ENCODE assay signal across 10 cellular contexts in the genomic region with DNA sequence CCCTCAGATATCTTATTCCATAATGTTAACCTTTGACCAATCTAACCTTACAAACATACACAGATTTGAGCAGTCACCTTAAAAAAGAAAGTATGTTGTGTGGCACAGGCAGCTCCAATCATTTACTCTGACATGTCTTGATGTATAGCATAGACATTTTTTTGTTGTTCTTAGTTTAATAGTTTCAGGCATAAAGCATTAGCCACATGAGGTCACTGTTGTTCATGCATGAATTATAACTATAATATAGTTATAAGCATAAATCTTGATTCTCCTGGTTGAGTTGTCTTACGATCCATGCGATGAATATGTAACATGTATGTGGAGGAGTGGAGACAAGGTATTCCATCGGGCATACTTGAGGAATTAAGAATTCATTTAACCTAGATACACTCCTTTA. TPM values are rescaled to one million over a fixed set of nuclear protein-coding genes. Genes with fewer than 3 reads are reported as not detected.
DNase-seq lines count a peak whose midpoint lies in the region; TF ChIP-seq lines count a peak whose summit lies in the region.
"Had no signal": no experiment of that assay in that cellular context is flagged by ENCODE, and none has a peak within 500 bp of the region (broad histone marks: within the 10 kb centered on the region; RNA-seq: fewer than 3 reads in every experiment).

No MANE protein-coding gene starts in this region.

- H3K9me3 Mint-ChIP-seq in MCF 10A (ENCODE audit: unreplicated experiment): no peaks in the 10 kb centered on the region
- no peaks in the 10 kb centered on the region for H3K9me3 Mint-ChIP-seq in activated CD4-positive, alpha-beta memory T cell treated with anti-CD3 and anti-CD28 coated beads for 36 hours
- H3K9me3 Mint-ChIP-seq: nephron progenitor cell had no signal

- DNase-seq in MCF 10A (ENCODE audit: unreplicated experiment) (peak; percentile 54), breast epithelium (ENCODE audit: low spot score in 2 of 2) (no peak), NCI-H2227 treated with DMSO at 0.1 percent for 48 hours (lab: John Stamatoyannopoulos, UW) (peak; percentile 7), cerebellar cortex (ENCODE audit: low spot score) (peak; percentile 55), smooth muscle cell of the brain vasculature (ENCODE audit: low read depth, low spot score) (peak; percentile 28), esophagus squamous epithelium (lab: John Stamatoyannopoulos, UW) (no peak)
- DNase-seq in activated CD4-positive, alpha-beta T cell treated with anti-CD3 and anti-CD28 coated beads, Interleukin-2, amount 50 U/mL, for 4 hours: no peak
- DNase-seq in activated CD4-positive, alpha-beta memory T cell treated with anti-CD3 and anti-CD28 coated beads for 36 hours: no peak
- DNase-seq: MG63, nephron progenitor cell had no signal

- H3K4me1 ChIP-seq in breast epithelium (no peaks in the 10 kb centered on the region), esophagus squamous epithelium (no peaks in the 10 kb centered on the region)

- POLR2A ChIA-PET in MCF 10A (lab: Yijun Ruan, JAX): no interaction called here
- POLR2A ChIA-PET in activated CD4-positive, alpha-beta memory T cell treated with anti-CD3 and anti-CD28 coated beads for 36 hours (lab: Charles Lee): no interaction called here

- TF ChIP-seq CTCF in MCF 10A (IDR thresholded peaks at IDR 0.05; ENCODE audit: unreplicated experiment) (peak; percentile 55), breast epithelium (IDR thresholded peaks at IDR 0.05) (no peak), esophagus squamous epithelium (IDR thresholded peaks at IDR 0.05) (no peak)

- no TSS peak for BruUV-seq in MCF 10A (replicated peaks; lab: Mats Ljungman, UMichigan)

- no peaks in the 10 kb centered on the region for H3K4me1 Mint-ChIP-seq in MCF 10A (ENCODE audit: insufficient read depth, unreplicated experiment)
- no peaks in the 10 kb centered on the region for H3K4me1 Mint-ChIP-seq in activated CD4-positive, alpha-beta memory T cell treated with anti-CD3 and anti-CD28 coated beads for 36 hours (ENCODE audit: low read depth)
- H3K4me1 Mint-ChIP-seq: nephron progenitor cell had no signal

- H3K36me3 ChIP-seq in breast epithelium (no peaks in the 10 kb centered on the region), esophagus squamous epithelium (no peaks in the 10 kb centered on the region)
- H3K36me3 ChIP-seq: MG63 had no signal

- CTCF ChIA-PET in MCF 10A (lab: Yijun Ruan, JAX): interaction anchor here (0.5 to 5.6 kb wide), 26 partner anchors 10 to 1763 kb away, joined by 3 to 71 read pairs (median 4); no protein-coding TSS in a partner anchor
- CTCF ChIA-PET in activated CD4-positive, alpha-beta memory T cell treated with anti-CD3 and anti-CD28 coated beads for 36 hours (lab: Charles Lee): no interaction called here

- H3K36me3 Mint-ChIP-seq in MCF 10A (ENCODE audit: insufficient read depth, unreplicated experiment): no peaks in the 10 kb centered on the region
- H3K36me3 Mint-ChIP-seq in activated CD4-positive, alpha-beta memory T cell treated with anti-CD3 and anti-CD28 coated beads for 36 hours: no peaks in the 10 kb centered on the region

- H3K9me3 ChIP-seq in breast epithelium (no peaks in the 10 kb centered on the region), esophagus squamous epithelium (no peaks in the 10 kb centered on the region)
- H3K9me3 ChIP-seq: MG63 had no signal

- H3K4me3 ChIP-seq in breast epithelium (no peak overlapping the region), esophagus squamous epithelium (no peak overlapping the region)
- H3K4me3 ChIP-seq: MG63 had no signal

- intact Hi-C loops in MCF 10A (cut with micrococcal nuclease) (loop anchor here (1.0 to 5.0 kb wide), 4 partner anchors 25 to 1077 kb away; no protein-coding TSS in a partner anchor), breast epithelium (cut with DNase I; ENCODE audit: low total_unique reads) (no loop called here), esophagus squamous epithelium (cut with DNase I) (no loop called here)
- intact Hi-C loops in activated CD4-positive, alpha-beta memory T cell treated with anti-CD3 and anti-CD28 coated beads for 36 hours (cut with micrococcal nuclease): no loop called here

- WGBS in esophagus squamous epithelium, 2 donors: 48 to 52% methylated on average over 3 of the region's 3 CpGs

- H3K27me3 Mint-ChIP-seq in MCF 10A (ENCODE audit: insufficient read depth, unreplicated experiment): peaks cover 9% of the 10 kb centered on the region
- H3K27me3 Mint-ChIP-seq in activated CD4-positive, alpha-beta memory T cell treated with anti-CD3 and anti-CD28 coated beads for 36 hours: no peaks in the 10 kb centered on the region

- no peak for TF ChIP-seq POLR2A in breast epithelium (IDR thresholded peaks at IDR 0.05)
- TF ChIP-seq POLR2A in esophagus squamous epithelium (IDR thresholded peaks at IDR 0.05): no peak

- H3K27ac ChIP-seq in breast epithelium (no peak overlapping the region), esophagus squamous epithelium (no peak overlapping the region)

- H3K27me3 ChIP-seq in breast epithelium: no peaks in the 10 kb centered on the region
- no peaks in the 10 kb centered on the region for H3K27me3 ChIP-seq in esophagus squamous epithelium
- H3K27me3 ChIP-seq: MG63 had no signal

- no peak overlapping the region for H3K27ac Mint-ChIP-seq in MCF 10A (ENCODE audit: low read depth, unreplicated experiment)
- no peak overlapping the region for H3K27ac Mint-ChIP-seq in activated CD4-positive, alpha-beta memory T cell treated with anti-CD3 and anti-CD28 coated beads for 36 hours
- H3K27ac Mint-ChIP-seq: nephron progenitor cell had no signal

- no peak overlapping the region for H3K4me3 Mint-ChIP-seq in MCF 10A (ENCODE audit: unreplicated experiment)
- H3K4me3 Mint-ChIP-seq in activated CD4-positive, alpha-beta memory T cell treated with anti-CD3 and anti-CD28 coated beads for 36 hours: no peak overlapping the region
- H3K4me3 Mint-ChIP-seq: nephron progenitor cell had no signal

RNA-seq across cellular contexts. Expression of a gene that starts 26.1 kb away (rescaled TPM):
- total RNA-seq in MCF 10A (2022): 2.7 and 4.9 TPM in 2 replicates
- total RNA-seq in breast epithelium: 1 to 10 TPM in 1 of 3 donors, under 1 TPM in 1, not detected in 1; 0.48 to 1.8 TPM
- total RNA-seq in esophagus squamous epithelium: under 1 TPM in 1 of 4 donors, not detected in 3; 0.19 TPM
- total RNA-seq in activated CD4-positive, alpha-beta memory T cell treated with anti-CD3 and anti-CD28 coated beads for 36 hours: not detected

Comparison
In these comparisons a context has a peak if more than half of its experiments do, and no peak if none do; other contexts are left out.
1. DNase-seq: peak in MCF 10A (single experiment), NCI-H2227 treated with DMSO at 0.1 percent for 48 hours (single experiment), cerebellar cortex (single experiment) and smooth muscle cell of the brain vasculature (single experiment); none in breast epithelium (0 of 2), activated CD4-positive, alpha-beta T cell treated with anti-CD3 and anti-CD28 coated beads, Interleukin-2, amount 50 U/mL, for 4 hours (0 of 2), esophagus squamous epithelium (single experiment) and activated CD4-positive, alpha-beta memory T cell treated with anti-CD3 and anti-CD28 coated beads for 36 hours (single experiment).